Comparison of ENCODE assay signal across 15 cellular contexts in genomic region chr3:128335621-128336296, GRCh38.
DNase-seq lines count a peak whose midpoint lies in the region; ATAC-seq and TF ChIP-seq lines count a peak whose summit lies in the region.
"Had no signal": no experiment of that assay in that cellular context is flagged by ENCODE, and none has a peak within 500 bp of the region (broad histone marks: within the 10 kb centered on the region; RNA-seq: fewer than 3 reads in every experiment).

No MANE protein-coding gene starts in this region.

- H3K27me3 Mint-ChIP-seq in effector memory CD8-positive, alpha-beta T cell, result no peaks in the 10 kb centered on the region
- H3K27me3 Mint-ChIP-seq in nephron (ENCODE audit: low read depth) (peaks cover 5% of the 10 kb centered on the region), T-cell (no peaks in the 10 kb centered on the region), HFFc6 (ENCODE audit: insufficient read depth) (no peaks in the 10 kb centered on the region; the same call in 1 of the 2 replicates)
- H3K27me3 Mint-ChIP-seq: dendritic cell treated with granulocyte-macrophage colony-stimulating factor and Interleukin-4, amounts not matched to agents 40 ng/mL and 50 ng/mL, for 4 days had no signal

- H3K27ac Mint-ChIP-seq in effector memory CD8-positive, alpha-beta T cell, result peak overlapping the region; percentile 16 to 49
- H3K27ac Mint-ChIP-seq in nephron (peak overlapping the region; percentile 5 to 89 (median 34)), T-cell (no peak overlapping the region), HFFc6 (no peak overlapping the region)
- H3K27ac Mint-ChIP-seq: activated T-helper 2 cell treated with anti-CD3 and anti-CD28 coated beads, Interferon-gamma antibody, Interleukin-2, Interleukin-4, amounts not matched to agents 10 μg/mL and 5 μg/mL and 100 μg/mL, durations not matched to agents 14 hours and 24 hours and 36 hours; dendritic cell treated with granulocyte-macrophage colony-stimulating factor and Interleukin-4, amounts not matched to agents 40 ng/mL and 50 ng/mL, for 4 days had no signal

- no peaks in the 10 kb centered on the region for H3K9me3 Mint-ChIP-seq in effector memory CD8-positive, alpha-beta T cell
- H3K9me3 Mint-ChIP-seq in nephron, result no peaks in the 10 kb centered on the region
- no peaks in the 10 kb centered on the region for H3K9me3 Mint-ChIP-seq in T-cell
- H3K9me3 Mint-ChIP-seq in HFFc6, result no peaks in the 10 kb centered on the region
- H3K9me3 Mint-ChIP-seq: activated T-helper 2 cell treated with anti-CD3 and anti-CD28 coated beads, Interferon-gamma antibody, Interleukin-2, Interleukin-4, amounts not matched to agents 10 μg/mL and 5 μg/mL and 100 μg/mL, durations not matched to agents 14 hours and 24 hours and 36 hours; dendritic cell treated with granulocyte-macrophage colony-stimulating factor and Interleukin-4, amounts not matched to agents 40 ng/mL and 50 ng/mL, for 4 days had no signal

- peaks cover 2% of the 10 kb centered on the region for H3K36me3 Mint-ChIP-seq in effector memory CD8-positive, alpha-beta T cell (ENCODE audit: insufficient read depth)
- H3K36me3 Mint-ChIP-seq in nephron (ENCODE audit: low read depth), result peaks cover 4% of the 10 kb centered on the region
- H3K36me3 Mint-ChIP-seq in T-cell, result peaks cover 52% of the 10 kb centered on the region
- no peaks in the 10 kb centered on the region for H3K36me3 Mint-ChIP-seq in HFFc6 (ENCODE audit: low read depth)

- no peak overlapping the region for H3K4me3 Mint-ChIP-seq in effector memory CD8-positive, alpha-beta T cell
- H3K4me3 Mint-ChIP-seq in nephron, result peak overlapping the region in 2 of 3 experiments; percentile 2 to 20
- H3K4me3 Mint-ChIP-seq in T-cell, result no peak overlapping the region
- H3K4me3 Mint-ChIP-seq in HFFc6, result no peak overlapping the region
- H3K4me3 Mint-ChIP-seq: dendritic cell treated with granulocyte-macrophage colony-stimulating factor and Interleukin-4, amounts not matched to agents 40 ng/mL and 50 ng/mL, for 4 days had no signal

- CTCF ChIA-PET in T-cell (lab: Charles Lee), result no interaction called here

- no peak for ATAC-seq in effector memory CD8-positive, alpha-beta T cell (replicated peaks)
- ATAC-seq in HG02852 (IDR thresholded peaks at IDR 0.05; ENCODE audit: unreplicated experiment) (no peak), T-cell (replicated peaks in 1 of 4) (no peak), GM18907 (IDR thresholded peaks at IDR 0.05; ENCODE audit: unreplicated experiment) (no peak)
- ATAC-seq: left colon had no signal

- DNase-seq in NCI-H2171 (lab: John Stamatoyannopoulos, UW), result peak; percentile 21
- no peak for DNase-seq in effector memory CD8-positive, alpha-beta T cell
- no peak for DNase-seq in T-cell
- no peak for DNase-seq in HFFc6
- DNase-seq: left colon, NCI-H1092, NCI-H446 had no signal

- H3K4me1 Mint-ChIP-seq in effector memory CD8-positive, alpha-beta T cell (ENCODE audit: low read depth in 2 of 2), result peaks cover 0 to 3% of the 10 kb centered on the region in 2 donors
- H3K4me1 Mint-ChIP-seq in nephron, result peaks cover 61% of the 10 kb centered on the region
- H3K4me1 Mint-ChIP-seq in T-cell, result peaks cover 0 to 11% (median 0%) of the 10 kb centered on the region in 3 donors
- no peaks in the 10 kb centered on the region for H3K4me1 Mint-ChIP-seq in HFFc6 (ENCODE audit: low read depth)

- peak overlapping the region; percentile 87 for H3K27ac ChIP-seq in C4-2B
- H3K27ac ChIP-seq: ascending aorta, esophagus muscularis mucosa had no signal

- POLR2A ChIA-PET in T-cell (lab: Charles Lee), result no interaction called here

- TF ChIP-seq CTCF in C4-2B (conservative IDR thresholded peaks at IDR 0.05) (no peak), nephron (IDR thresholded peaks at IDR 0.05; ENCODE audit: unreplicated experiment in 3 of 3) (no peak), HFFc6 (IDR thresholded peaks at IDR 0.05) (no peak)

Comparison
In these comparisons a context has a peak if more than half of its experiments do, and no peak if none do; other contexts are left out.
1. H3K27ac Mint-ChIP-seq: peak in effector memory CD8-positive, alpha-beta T cell (2 of 2) and nephron (3 of 3); none in T-cell (0 of 2) and HFFc6 (single experiment).
2. H3K4me3 Mint-ChIP-seq: peak in nephron (2 of 3); none in effector memory CD8-positive, alpha-beta T cell (0 of 2), T-cell (0 of 3) and HFFc6 (single experiment).